ENCODE assay signal across 8 cellular contexts in the genomic region with DNA sequence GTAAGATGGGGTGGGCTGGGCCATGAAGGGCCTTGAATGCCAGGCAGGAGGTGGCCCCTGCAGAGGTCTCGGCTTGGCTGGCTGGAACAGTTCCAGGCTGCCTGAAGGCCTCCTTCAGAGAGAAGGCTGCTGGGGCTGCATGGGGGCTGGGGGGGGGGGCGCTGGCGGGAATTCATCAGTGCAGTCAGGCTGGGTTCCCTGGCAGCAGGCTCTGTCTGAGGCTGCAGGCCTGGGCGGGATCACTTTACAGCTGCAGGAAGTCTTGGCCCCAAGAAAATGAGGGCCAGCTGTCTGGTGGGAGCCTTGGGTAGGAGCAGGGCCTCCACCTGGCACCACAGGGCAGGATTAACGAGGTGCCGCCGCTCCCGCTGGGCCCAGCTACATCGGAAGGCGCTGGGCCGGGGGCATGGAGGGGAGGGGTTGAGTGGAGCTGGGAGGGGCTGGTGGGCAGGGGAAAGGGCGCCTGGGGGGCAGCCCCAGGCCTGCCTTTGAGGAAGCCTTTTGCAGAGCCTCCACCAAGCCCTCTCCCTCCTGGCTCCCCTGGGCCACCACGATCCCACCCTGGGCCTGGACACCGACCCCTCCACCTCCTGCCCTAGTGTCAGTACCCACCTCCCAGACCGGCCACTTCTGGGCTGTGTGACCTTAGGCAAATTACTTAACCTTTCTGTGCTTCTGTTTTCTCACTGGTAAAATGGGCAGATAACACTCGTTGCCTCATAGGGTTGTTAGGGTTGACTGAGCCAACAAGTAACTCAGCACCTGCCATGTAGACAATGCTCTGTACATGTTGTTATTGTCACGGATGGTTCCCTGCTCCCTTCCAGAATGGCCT. TPM values are rescaled to one million over a fixed set of nuclear protein-coding genes. Genes with fewer than 3 reads are reported as not detected.
A peak's percentile ranks its signal among the peaks of the same experiment; 100 is the strongest.
DNase-seq lines count a peak whose midpoint lies in the region; ATAC-seq and TF ChIP-seq lines count a peak whose summit lies in the region.

No MANE protein-coding gene starts in this region.

- no peaks in the 10 kb centered on the region for H3K79me2 ChIP-seq in parathyroid adenoma

- peak overlapping the region in 5 of 8 donors; percentile 4 to 83 (median 35) for H3K27ac Mint-ChIP-seq in CD8-positive, alpha-beta memory T cell

- H3K36me3 Mint-ChIP-seq in CD8-positive, alpha-beta memory T cell, result peaks cover 0 to 23% (median 2%) of the 10 kb centered on the region in 3 donors

- H3K4me3 ChIP-seq in CD8-positive, alpha-beta memory T cell (ENCODE audit: low read length), result no peak overlapping the region
- H3K4me3 ChIP-seq in duodenal mucosa (ENCODE audit: low read depth in 1 of 2, low read length in 2 of 2) (peak overlapping the region in 1 of 2 donors; percentile 81), parathyroid adenoma (ENCODE audit: low read depth, low read length) (peak overlapping the region; percentile 51)

- no peaks in the 10 kb centered on the region for H3K27me3 ChIP-seq in CD8-positive, alpha-beta memory T cell (ENCODE audit: insufficient read depth, low read length, poor library complexity, severe bottlenecking)
- H3K27me3 ChIP-seq in duodenal mucosa (ENCODE audit: control insufficient read depth in 1 of 2, insufficient read depth in 2 of 2, low read length in 2 of 2) (no peaks in the 10 kb centered on the region), parathyroid adenoma (ENCODE audit: control insufficient read depth, insufficient read depth, low read length) (no peaks in the 10 kb centered on the region)

- no peak for ATAC-seq in GM18858 (IDR thresholded peaks at IDR 0.05; ENCODE audit: unreplicated experiment)

- peaks cover 5 to 12% of the 10 kb centered on the region in 2 donors for H3K27me3 Mint-ChIP-seq in CD8-positive, alpha-beta memory T cell

- peak overlapping the region; percentile 93 for H3K4me2 ChIP-seq in parathyroid adenoma (ENCODE audit: low read length)

- POLR2A ChIA-PET in CD8-positive, alpha-beta memory T cell (lab: Charles Lee), result interaction anchor here (0.6 to 1.0 kb wide), 2 partner anchors 50 to 192 kb away, joined by 3 to 4 read pairs; a partner anchor contains a TSS

- peaks cover 16 to 31% (median 16%) of the 10 kb centered on the region in 3 donors for H3K4me1 Mint-ChIP-seq in CD8-positive, alpha-beta memory T cell

- no peak for DNase-seq in CD8-positive, alpha-beta memory T cell
- DNase-seq in NCI-H2081 (lab: John Stamatoyannopoulos, UW) (peak; percentile 58 to 78), G401 (ENCODE audit: low spot score) (no peak)
- no peak for DNase-seq in activated T-cell treated with anti-CD3 and anti-CD28 coated beads, Interleukin-2, amount 50 U/mL, for 48 hours
- DNase-seq in activated CD4-positive, alpha-beta T cell treated with anti-CD3 and anti-CD28 coated beads for 4 hours, result no peak

- no peak overlapping the region for H3K27ac ChIP-seq in CD8-positive, alpha-beta memory T cell (ENCODE audit: low read depth, low read length)
- no peak overlapping the region for H3K27ac ChIP-seq in duodenal mucosa (ENCODE audit: low read depth, low read length)
- H3K27ac ChIP-seq in parathyroid adenoma, result peak overlapping the region; percentile 47

- H3K9ac ChIP-seq in duodenal mucosa (ENCODE audit: low read depth in 1 of 2, low read length in 2 of 2) (peak overlapping the region; percentile 44 to 53), parathyroid adenoma (no peak overlapping the region)

- CTCF ChIA-PET in CD8-positive, alpha-beta memory T cell (lab: Charles Lee), result interaction anchor here (0.6 to 3.5 kb wide), 4 partner anchors 14 to 233 kb away, joined by 3 to 37 read pairs (median 6); no protein-coding TSS in a partner anchor

- in situ Hi-C loops in G401 (cut with HindIII; ENCODE audit: low sequenced_read_pairs), result no loop called here

- peaks cover 16% of the 10 kb centered on the region for H3K4me1 ChIP-seq in CD8-positive, alpha-beta memory T cell (ENCODE audit: insufficient read depth, low read length)
- peaks cover 13 to 26% of the 10 kb centered on the region in 2 donors for H3K4me1 ChIP-seq in duodenal mucosa (ENCODE audit: control insufficient read depth in 1 of 2, insufficient read depth in 2 of 2, low read length in 2 of 2)
- H3K4me1 ChIP-seq in parathyroid adenoma, result peaks cover 11% of the 10 kb centered on the region

- no peak for TF ChIP-seq CTCF in parathyroid adenoma (IDR thresholded peaks at IDR 0.05)

- H3K36me3 ChIP-seq in CD8-positive, alpha-beta memory T cell (ENCODE audit: insufficient read depth, low read length), result no peaks in the 10 kb centered on the region
- H3K36me3 ChIP-seq in duodenal mucosa (ENCODE audit: control insufficient read depth in 1 of 2, insufficient read depth in 2 of 2, low read length in 2 of 2) (peaks cover 2 to 20% of the 10 kb centered on the region in 2 donors), parathyroid adenoma (ENCODE audit: control insufficient read depth, insufficient read depth, low read length) (no peaks in the 10 kb centered on the region)

- peak overlapping the region in 1 of 7 donors; percentile 90 for H3K4me3 Mint-ChIP-seq in CD8-positive, alpha-beta memory T cell

- peak overlapping the region; percentile 80 for H2AFZ ChIP-seq in parathyroid adenoma

- no peaks in the 10 kb centered on the region for H3K9me3 Mint-ChIP-seq in CD8-positive, alpha-beta memory T cell

- no peaks in the 10 kb centered on the region for H3K9me3 ChIP-seq in CD8-positive, alpha-beta memory T cell (ENCODE audit: low read length)
- H3K9me3 ChIP-seq in duodenal mucosa (ENCODE audit: control insufficient read depth in 1 of 2, low read length in 2 of 2), result no peaks in the 10 kb centered on the region
- no peaks in the 10 kb centered on the region for H3K9me3 ChIP-seq in parathyroid adenoma (ENCODE audit: control insufficient read depth, low read length)

RNA-seq across cellular contexts. Expression of a gene that starts 31.0 kb away (rescaled TPM):
- total RNA-seq in CD8-positive, alpha-beta memory T cell, result 1 to 10 TPM; 5.1 to 5.6 TPM
- 0.25 TPM for polyA plus RNA-seq in CD8-positive, alpha-beta memory T cell
- total RNA-seq in G401 (2014; rRNA removed; shearing (Covaris generic)), result 63.1 and 71.6 TPM in 2 replicates

RNA-seq across cellular contexts. Expression of a gene that starts 50.0 kb away (rescaled TPM):
- total RNA-seq in CD8-positive, alpha-beta memory T cell, result 100 to 1,000 TPM; 287 to 300 TPM
- 28.4 TPM for polyA plus RNA-seq in CD8-positive, alpha-beta memory T cell
- total RNA-seq in G401 (2014; rRNA removed; shearing (Covaris generic)), result 131 and 200 TPM in 2 replicates

RNA-seq across cellular contexts. Expression of a gene that starts 50.2 kb away (rescaled TPM):
- total RNA-seq in CD8-positive, alpha-beta memory T cell, result 10 to 100 TPM; 15.1 to 17.0 TPM
- 34.5 TPM for polyA plus RNA-seq in CD8-positive, alpha-beta memory T cell
- 43.7 and 47.5 TPM in 2 replicates for total RNA-seq in G401 (2014; rRNA removed; shearing (Covaris generic))

Comparison
In these comparisons a context has a peak if more than half of its experiments do, and no peak if none do; other contexts are left out.
1. DNase-seq: peak in NCI-H2081 (2 of 2); none in CD8-positive, alpha-beta memory T cell (0 of 5), activated T-cell treated with anti-CD3 and anti-CD28 coated beads, Interleukin-2, amount 50 U/mL, for 48 hours (0 of 2), activated CD4-positive, alpha-beta T cell treated with anti-CD3 and anti-CD28 coated beads for 4 hours (0 of 2) and G401 (single experiment).